ENCODE assay signal across 16 cellular contexts in the genomic region with DNA sequence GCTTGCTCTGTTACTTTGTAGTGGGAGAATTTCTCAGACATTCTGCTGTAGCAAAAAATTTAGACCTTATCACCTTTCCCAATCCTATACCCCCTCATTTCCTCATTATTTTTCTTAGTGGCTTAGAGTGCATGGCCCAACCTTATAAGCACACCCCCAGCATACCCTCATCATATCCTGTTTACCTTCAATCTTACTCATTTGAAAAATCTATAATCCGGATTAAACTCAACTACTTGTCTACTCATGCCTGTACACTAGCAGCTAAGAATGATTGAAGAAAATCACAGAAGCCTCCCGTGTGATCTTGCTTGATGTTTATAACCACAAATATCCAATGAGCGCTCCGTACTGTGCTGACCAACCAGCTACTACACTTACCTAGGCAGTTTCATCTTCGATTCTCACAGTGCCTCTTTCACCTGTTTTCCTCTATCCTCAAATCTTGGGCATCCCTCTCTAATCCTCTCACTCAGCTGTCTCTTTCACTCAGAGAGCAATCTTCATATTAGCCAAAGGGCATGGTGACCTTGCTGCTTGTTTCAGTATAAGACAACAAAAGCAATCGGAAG. TPM values are rescaled to one million over a fixed set of nuclear protein-coding genes. Genes with fewer than 3 reads are reported as not detected.
DNase-seq lines count a peak whose midpoint lies in the region; ATAC-seq and TF ChIP-seq lines count a peak whose summit lies in the region.
"Had no signal": no experiment of that assay in that cellular context is flagged by ENCODE, and none has a peak within 500 bp of the region (broad histone marks: within the 10 kb centered on the region; RNA-seq: fewer than 3 reads in every experiment).

No MANE protein-coding gene starts in this region.

- H3K4me1 ChIP-seq in BLaER1 treated with 17β-estradiol and CSF1 and Interleukin-3, amounts not matched to agents 10 nM and 100 nM: peaks cover 12 to 34% (median 17%) of the 10 kb centered on the region in 10 experiments
- H3K4me1 ChIP-seq in H9 (ENCODE audit: insufficient read depth, low read length): no peaks in the 10 kb centered on the region

- H3K9me3 ChIP-seq in BLaER1 treated with 17β-estradiol and CSF1 and Interleukin-3, amounts not matched to agents 10 nM and 100 nM (replicated peaks in 1 of 11): no peaks in the 10 kb centered on the region
- H3K9me3 ChIP-seq in H9 (ENCODE audit: control insufficient read depth, low read depth, low read length): no peaks in the 10 kb centered on the region
- H3K9me3 ChIP-seq: ovary, testis had no signal

- no peak overlapping the region for H3T11ph ChIP-seq in H9 (ENCODE audit: low read length)

- no peaks in the 10 kb centered on the region for H3K36me3 ChIP-seq in BLaER1 treated with 17β-estradiol and CSF1 and Interleukin-3, amounts not matched to agents 10 nM and 100 nM
- H3K36me3 ChIP-seq: ovary had no signal

- H3K27me3 ChIP-seq in BLaER1 treated with 17β-estradiol and CSF1 and Interleukin-3, amounts not matched to agents 10 nM and 100 nM: no peaks in the 10 kb centered on the region
- H3K27me3 ChIP-seq in H9 (ENCODE audit: insufficient read depth, low read length): no peaks in the 10 kb centered on the region
- H3K27me3 ChIP-seq: ovary, testis had no signal

- H3K4me1 Mint-ChIP-seq in H9: peaks cover 3 to 4% of the 10 kb centered on the region in 2 experiments; a peak in 1 of 4 replicates

- no peak overlapping the region for H2AFZ ChIP-seq in H9 (ENCODE audit: low read length)

- H2AK5ac ChIP-seq in H9 (ENCODE audit: insufficient read length, low read length): no peak overlapping the region

- H2BK15ac ChIP-seq in H9 (ENCODE audit: low read depth, low read length): no peak overlapping the region

- no peak overlapping the region for H4K5ac ChIP-seq in H9 (ENCODE audit: insufficient read length, low read depth, low read length)

- no peak overlapping the region for H3K27ac Mint-ChIP-seq in H9

- no peak for ATAC-seq in GM19455 (IDR thresholded peaks at IDR 0.05; ENCODE audit: unreplicated experiment)
- ATAC-seq: esophagus mucosa had no signal

- no peak overlapping the region for H3K23ac ChIP-seq in H9 (ENCODE audit: insufficient read length, low read depth, low read length)

- no peak overlapping the region for H2BK20ac ChIP-seq in H9 (ENCODE audit: low read depth, low read length, poor library complexity, severe bottlenecking)

- peak overlapping the region in 7 of 11 experiments; percentile 11 to 63 (median 48); a peak in 9 of 22 replicates for H3K27ac ChIP-seq in BLaER1 treated with 17β-estradiol and CSF1 and Interleukin-3, amounts not matched to agents 10 nM and 100 nM
- H3K27ac ChIP-seq in H9 (ENCODE audit: insufficient read length, low read depth, low read length): no peak overlapping the region
- H3K27ac ChIP-seq: ovary, testis had no signal

- no peak overlapping the region for H2BK12ac ChIP-seq in H9 (ENCODE audit: insufficient read length, low read depth, low read length)

- H3K4ac ChIP-seq in H9 (ENCODE audit: low read depth, low read length): no peak overlapping the region

- no peaks in the 10 kb centered on the region for H4K20me1 ChIP-seq in BLaER1 treated with 17β-estradiol and CSF1 and Interleukin-3, amounts not matched to agents 10 nM and 100 nM
- H4K20me1 ChIP-seq in H9 (ENCODE audit: control insufficient read depth, insufficient read depth, insufficient read length): no peaks in the 10 kb centered on the region

- no peak overlapping the region for H4K8ac ChIP-seq in H9 (replicated peaks; ENCODE audit: insufficient read length, low read depth, low read length)

- H3K36me3 Mint-ChIP-seq in H9 (ENCODE audit: insufficient read depth in 1 of 3, low read depth in 3 of 3): no peaks in the 10 kb centered on the region

- no peaks in the 10 kb centered on the region for H3K9me3 Mint-ChIP-seq in H9

- peak overlapping the region; percentile 35 to 84 (median 52); a peak in 21 of 22 replicates for H3K4me2 ChIP-seq in BLaER1 treated with 17β-estradiol and CSF1 and Interleukin-3, amounts not matched to agents 10 nM and 100 nM
- H3K4me2 ChIP-seq in H9 (ENCODE audit: insufficient read depth, insufficient read length, low read length): no peak overlapping the region

- H3K14ac ChIP-seq in H9 (ENCODE audit: insufficient read depth, low read length): no peak overlapping the region

- H3K56ac ChIP-seq in H9 (ENCODE audit: insufficient read length, low read depth, low read length): no peak overlapping the region

- H3K79me1 ChIP-seq in H9 (ENCODE audit: insufficient read depth, low read depth, low read length, poor library complexity, severe bottlenecking): no peaks in the 10 kb centered on the region

- no peaks in the 10 kb centered on the region for H3K27me3 Mint-ChIP-seq in H9 (ENCODE audit: low read depth)

- peak overlapping the region in 1 of 11 experiments; percentile 22; a peak in 1 of 22 replicates for H3K9ac ChIP-seq in BLaER1 treated with 17β-estradiol and CSF1 and Interleukin-3, amounts not matched to agents 10 nM and 100 nM
- H3K9ac ChIP-seq in H9 (ENCODE audit: extremely low read depth, insufficient read length, low read length): no peak overlapping the region

- no peak for TF ChIP-seq CTCF in epithelial cell of esophagus (IDR thresholded peaks at IDR 0.05; ENCODE audit: insufficient read depth, low read depth, low read length, missing control alignments)
- TF ChIP-seq CTCF in H9 (conservative IDR thresholded peaks at IDR 0.05): no peak

- H3K4me3 ChIP-seq in BLaER1 treated with 17β-estradiol and CSF1 and Interleukin-3, amounts not matched to agents 10 nM and 100 nM: peak overlapping the region in 1 of 10 experiments; percentile 27; a peak in 1 of 20 replicates
- no peak overlapping the region for H3K4me3 ChIP-seq in epithelial cell of esophagus (ENCODE audit: low read length)
- H3K4me3 ChIP-seq: ovary, testis had no signal

- no peaks in the 10 kb centered on the region for H3K79me2 ChIP-seq in H9 (ENCODE audit: insufficient read depth, low read length)

- no CpG with 5 or more reads among the region's 6 CpGs for WGBS in H9 (ENCODE audit: extremely low coverage, insufficient read length, low lambda C conversion rate)

- no peak overlapping the region for H2BK5ac ChIP-seq in H9 (ENCODE audit: insufficient read length, low read length)

- no peak overlapping the region for H2BK120ac ChIP-seq in H9 (ENCODE audit: low read depth, low read length, poor library complexity, severe bottlenecking)

- no peaks in the 10 kb centered on the region for H3K23me2 ChIP-seq in H9 (ENCODE audit: insufficient read length, low read depth, low read length, poor library complexity, severe bottlenecking)

- H4K91ac ChIP-seq in H9 (ENCODE audit: insufficient read length, low read depth, low read length): no peak overlapping the region

- H3K18ac ChIP-seq in H9 (ENCODE audit: insufficient read length, low read depth, low read length): no peak overlapping the region

- peak; percentile 20 for DNase-seq in D341Med (ENCODE audit: low spot score)
- peak; percentile 49 for DNase-seq in NCI-H82 treated with DMSO at 0.1 percent for 48 hours (lab: John Stamatoyannopoulos, UW; ENCODE audit: unreplicated experiment)
- DNase-seq in epithelial cell of esophagus (ENCODE audit: low read depth): peak; percentile 42
- DNase-seq in NCI-H345 (lab: John Stamatoyannopoulos, UW): no peak
- DNase-seq in H9: no peak
- DNase-seq: C1 segment of cervical spinal cord; EL; glutamatergic neuron; islet precursor cell; NCI-H1048; ovary; stimulated activated CD4-positive, alpha-beta T cell treated with anti-CD3 and anti-CD28 coated beads, Interleukin-12 subunit alpha, Interleukin-12 subunit beta, amount 100 ng/mL, for 4 hours; testis had no signal

- H3K4me3 Mint-ChIP-seq in H9: no peak overlapping the region

RNA-seq across cellular contexts. Expression of a gene that starts 36.6 kb away (rescaled TPM):
- 43.3 and 44.6 TPM in 2 replicates for total RNA-seq in H9 (2021)

Comparison
In these comparisons a context has a peak if more than half of its experiments do, and no peak if none do; other contexts are left out.
1. DNase-seq: peak in D341Med (single experiment), NCI-H82 treated with DMSO at 0.1 percent for 48 hours (single experiment) and epithelial cell of esophagus (single experiment); none in NCI-H345 (single experiment) and H9 (single experiment).